ENCODE assay signal across 13 cellular contexts in the genomic region with DNA sequence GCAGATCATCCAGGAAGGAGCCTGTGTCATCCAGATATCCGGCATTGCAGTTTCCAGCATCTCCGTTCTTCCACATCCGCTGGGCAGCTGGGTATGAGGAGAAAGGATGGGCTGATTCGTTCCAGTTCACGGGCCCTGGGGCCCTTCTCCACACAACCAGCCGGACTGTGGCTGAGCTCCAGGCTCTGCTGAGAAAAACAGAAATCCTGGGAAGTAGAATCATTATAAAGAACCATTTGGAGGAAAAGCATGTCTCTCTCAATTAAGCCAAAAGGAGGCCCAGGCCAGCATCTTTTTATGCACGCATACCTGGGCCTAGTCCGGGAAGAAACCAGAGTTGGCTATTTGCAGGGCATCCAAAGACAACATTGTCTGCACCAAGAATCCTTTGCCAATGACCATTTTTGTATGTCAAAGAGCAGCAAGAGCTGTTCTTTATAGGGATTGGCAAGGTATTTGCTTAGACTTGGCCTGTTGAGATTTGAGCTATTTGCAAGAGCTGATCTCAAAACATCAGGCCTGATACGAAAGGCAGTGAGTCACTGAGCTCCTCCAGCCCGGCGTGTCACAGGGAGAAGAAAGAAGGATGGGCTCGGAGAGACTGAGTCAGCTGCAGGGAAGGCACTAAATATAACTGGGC.
DNase-seq lines count a peak whose midpoint lies in the region; ATAC-seq and TF ChIP-seq lines count a peak whose summit lies in the region.
"Had no signal": no experiment of that assay in that cellular context is flagged by ENCODE, and none has a peak within 500 bp of the region (broad histone marks: within the 10 kb centered on the region; RNA-seq: fewer than 3 reads in every experiment).

No MANE protein-coding gene starts in this region.

- H3K36me3 ChIP-seq in gastroesophageal sphincter, result no peaks in the 10 kb centered on the region
- no peaks in the 10 kb centered on the region for H3K36me3 ChIP-seq in prostate gland
- H3K36me3 ChIP-seq in CD8-positive, alpha-beta T cell (ENCODE audit: insufficient read depth, low read length), result no peaks in the 10 kb centered on the region
- H3K36me3 ChIP-seq: cardiac muscle cell had no signal

- intact Hi-C loops in prostate gland (cut with DNase I), result no loop called here
- intact Hi-C loops in CD8-positive, alpha-beta T cell (cut with DNase I, micrococcal nuclease), result no loop called here

- H3K4me3 ChIP-seq in gastroesophageal sphincter, result no peak overlapping the region
- no peak overlapping the region for H3K4me3 ChIP-seq in prostate gland
- no peak overlapping the region for H3K4me3 ChIP-seq in CD8-positive, alpha-beta T cell (ENCODE audit: low read depth, low read length)
- H3K4me3 ChIP-seq: cardiac muscle cell had no signal

- H3K4me1 ChIP-seq in gastroesophageal sphincter (peaks cover 0 to 53% (median 9%) of the 10 kb centered on the region in 3 donors), prostate gland (replicated peaks) (no peaks in the 10 kb centered on the region)
- peaks cover 28% of the 10 kb centered on the region for H3K4me1 ChIP-seq in CD8-positive, alpha-beta T cell (ENCODE audit: insufficient read depth, low read length)

- H3K27ac ChIP-seq in gastroesophageal sphincter (peak overlapping the region; percentile 2 to 81 (median 76)), prostate gland (peak overlapping the region; percentile 21 to 56)
- no peak overlapping the region for H3K27ac ChIP-seq in CD8-positive, alpha-beta T cell (ENCODE audit: low read depth, low read length)
- H3K27ac ChIP-seq: C4-2B, cardiac muscle cell had no signal

- no peaks in the 10 kb centered on the region for H3K36me3 Mint-ChIP-seq in CD8-positive, alpha-beta T cell
- no peaks in the 10 kb centered on the region for H3K36me3 Mint-ChIP-seq in stimulated activated memory B cell treated with anti-CD40 and anti-IgM and Interleukin-4, amounts not matched to agents 10 μg/mL and 1 μg/mL and 100 μg/mL, for 72 hours

- TF ChIP-seq CTCF in gastroesophageal sphincter (IDR thresholded peaks at IDR 0.05) (no peak), prostate gland (IDR thresholded peaks at IDR 0.05) (no peak)
- no peak for TF ChIP-seq CTCF in CD8-positive, alpha-beta T cell (IDR thresholded peaks at IDR 0.05)

- peak; percentile 83 for ATAC-seq in gastroesophageal sphincter
- ATAC-seq in CD8-positive, alpha-beta T cell, result no peak
- ATAC-seq in stimulated activated memory B cell treated with anti-CD40 and anti-IgM and Interleukin-4, amounts not matched to agents 10 μg/mL and 1 μg/mL and 100 μg/mL, for 72 hours, result no peak
- ATAC-seq in GM21737 (IDR thresholded peaks at IDR 0.05; ENCODE audit: unreplicated experiment), result no peak

- H3K27me3 ChIP-seq in gastroesophageal sphincter (peaks cover 16% of the 10 kb centered on the region), prostate gland (replicated peaks; ENCODE audit: insufficient read depth) (peaks cover 4% of the 10 kb centered on the region)
- H3K27me3 ChIP-seq in CD8-positive, alpha-beta T cell (ENCODE audit: insufficient read depth, low read length), result no peaks in the 10 kb centered on the region
- H3K27me3 ChIP-seq: cardiac muscle cell had no signal

- TF ChIP-seq POLR2A in gastroesophageal sphincter (IDR thresholded peaks at IDR 0.05) (no peak), prostate gland (IDR thresholded peaks at IDR 0.05) (no peak)

- H3K9me3 ChIP-seq in gastroesophageal sphincter (no peaks in the 10 kb centered on the region), prostate gland (no peaks in the 10 kb centered on the region)
- no peaks in the 10 kb centered on the region for H3K9me3 ChIP-seq in CD8-positive, alpha-beta T cell (ENCODE audit: low read length)

- 0 to 49% methylated on average over 2 of the region's 12 CpGs for WGBS in gastroesophageal sphincter (ENCODE audit: low coverage in 1 of 2), 2 donors
- WGBS in prostate gland, result 53% methylated on average over 12 of the region's 12 CpGs

- H3K27me3 Mint-ChIP-seq in CD8-positive, alpha-beta T cell (ENCODE audit: low read depth), result no peaks in the 10 kb centered on the region
- peaks cover 13% of the 10 kb centered on the region for H3K27me3 Mint-ChIP-seq in stimulated activated memory B cell treated with anti-CD40 and anti-IgM and Interleukin-4, amounts not matched to agents 10 μg/mL and 1 μg/mL and 100 μg/mL, for 72 hours
- H3K27me3 Mint-ChIP-seq: activated B cell treated with CpG ODN at 0.5 μM for 24 hours had no signal

- POLR2A ChIA-PET in CD8-positive, alpha-beta T cell (lab: Charles Lee), result no interaction called here

- DNase-seq in AG20443 (ENCODE audit: low spot score), result peak; percentile 90
- DNase-seq in amniotic epithelial cell (ENCODE audit: low read depth), result peak; percentile 29
- DNase-seq in prostate gland (ENCODE audit: low spot score), result no peak
- DNase-seq in DMS153 (lab: John Stamatoyannopoulos, UW), result no peak
- DNase-seq in CD8-positive, alpha-beta T cell, result no peak
- DNase-seq: activated B cell treated with CpG ODN at 0.5 μM for 24 hours; islet precursor cell; stimulated activated CD4-positive, alpha-beta T cell treated with anti-CD3 and anti-CD28 coated beads, Interleukin-15, amount 100 ng/mL, for 24 hours had no signal

- peaks cover 17% of the 10 kb centered on the region for H3K4me1 Mint-ChIP-seq in CD8-positive, alpha-beta T cell (ENCODE audit: low read depth)
- H3K4me1 Mint-ChIP-seq in stimulated activated memory B cell treated with anti-CD40 and anti-IgM and Interleukin-4, amounts not matched to agents 10 μg/mL and 1 μg/mL and 100 μg/mL, for 72 hours, result no peaks in the 10 kb centered on the region
- H3K4me1 Mint-ChIP-seq: activated B cell treated with CpG ODN at 0.5 μM for 24 hours had no signal

- TF ChIP-seq EP300 in gastroesophageal sphincter (IDR thresholded peaks at IDR 0.05), result no peak

- no peak overlapping the region for H3K27ac Mint-ChIP-seq in CD8-positive, alpha-beta T cell
- H3K27ac Mint-ChIP-seq in stimulated activated memory B cell treated with anti-CD40 and anti-IgM and Interleukin-4, amounts not matched to agents 10 μg/mL and 1 μg/mL and 100 μg/mL, for 72 hours, result no peak overlapping the region
- H3K27ac Mint-ChIP-seq: activated B cell treated with CpG ODN at 0.5 μM for 24 hours had no signal

- no peak overlapping the region for H3K4me3 Mint-ChIP-seq in CD8-positive, alpha-beta T cell
- no peak overlapping the region for H3K4me3 Mint-ChIP-seq in stimulated activated memory B cell treated with anti-CD40 and anti-IgM and Interleukin-4, amounts not matched to agents 10 μg/mL and 1 μg/mL and 100 μg/mL, for 72 hours
- H3K4me3 Mint-ChIP-seq: activated B cell treated with CpG ODN at 0.5 μM for 24 hours had no signal

- CTCF ChIA-PET in CD8-positive, alpha-beta T cell (lab: Charles Lee), result interaction anchor here (0.8 kb wide), 1 partner anchor 8 kb away, joined by 3 read pairs; no protein-coding TSS in a partner anchor

- H3K9me3 Mint-ChIP-seq in CD8-positive, alpha-beta T cell, result no peaks in the 10 kb centered on the region
- peaks cover 9% of the 10 kb centered on the region for H3K9me3 Mint-ChIP-seq in stimulated activated memory B cell treated with anti-CD40 and anti-IgM and Interleukin-4, amounts not matched to agents 10 μg/mL and 1 μg/mL and 100 μg/mL, for 72 hours
- H3K9me3 Mint-ChIP-seq: activated B cell treated with CpG ODN at 0.5 μM for 24 hours had no signal

Comparison
In these comparisons a context has a peak if more than half of its experiments do, and no peak if none do; other contexts are left out.
1. DNase-seq: peak in AG20443 (single experiment) and amniotic epithelial cell (single experiment); none in prostate gland (single experiment), DMS153 (single experiment) and CD8-positive, alpha-beta T cell (0 of 7).